Comparison of ENCODE assay signal across 23 cellular contexts in the genomic region with DNA sequence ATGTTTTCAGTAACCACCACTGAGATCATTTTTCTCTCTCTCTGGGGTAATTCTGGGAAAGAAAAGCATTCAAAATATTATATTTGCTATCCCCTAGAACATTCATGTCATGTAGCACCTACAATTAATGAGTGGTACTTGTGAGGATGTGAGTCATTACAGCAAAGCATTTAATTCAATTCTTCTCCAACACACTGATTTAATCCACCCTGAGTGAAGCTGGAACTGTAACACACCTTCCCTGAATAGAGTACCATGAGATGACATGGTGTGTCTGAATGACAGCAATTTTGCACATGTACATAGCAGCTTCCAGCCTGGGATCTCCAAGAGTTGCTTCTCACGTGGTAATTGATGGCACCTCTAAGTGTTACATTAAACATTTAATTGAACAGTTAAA.
A peak's percentile ranks its signal among the peaks of the same experiment; 100 is the strongest.
DNase-seq lines count a peak whose midpoint lies in the region; ATAC-seq, FAIRE-seq and TF ChIP-seq lines count a peak whose summit lies in the region.
"Had no signal": no experiment of that assay in that cellular context is flagged by ENCODE, and none has a peak within 500 bp of the region (broad histone marks: within the 10 kb centered on the region; RNA-seq: fewer than 3 reads in every experiment).

No MANE protein-coding gene starts in this region.

- H3K27ac ChIP-seq in heart left ventricle, result no peak overlapping the region

- ATAC-seq in left cardiac atrium (peak; percentile 67 to 84), heart left ventricle (no peak), left colon (no peak)
- ATAC-seq: HepG2, K562 had no signal

- H3K36me3 ChIP-seq in heart left ventricle (no peaks in the 10 kb centered on the region), bronchial epithelial cell (ENCODE audit: control insufficient read depth, insufficient read depth, low read length) (no peaks in the 10 kb centered on the region)
- H3K36me3 ChIP-seq: MG63 had no signal

- intact Hi-C loops in left cardiac atrium (cut with DNase I) (no loop called here), heart left ventricle (cut with DNase I) (no loop called here), left colon (cut with DNase I, micrococcal nuclease) (no loop called here)

- peaks cover 0 to 5% (median 0%) of the 10 kb centered on the region in 12 donors for H3K9me3 ChIP-seq in heart left ventricle

- no peak for DNase-seq in left cardiac atrium
- DNase-seq in heart left ventricle, result no peak
- peak; percentile 44 for DNase-seq in bronchial epithelial cell (ENCODE audit: low read depth)
- peak; percentile 23 for DNase-seq in kidney tubule cell (ENCODE audit: low spot score)
- DNase-seq in left colon, result no peak
- no peak for DNase-seq in ecto neural progenitor cell (ENCODE audit: low spot score)
- no peak for DNase-seq in pons (ENCODE audit: low spot score)
- DNase-seq: CD4-positive, alpha-beta T cell; COR-L47; H9; HFFc6; MG63; NCI-H146; NCI-H2029; NCI-H2171; NCI-H345; NCI-H524; NCI-H774; Right ventricle myocardium superior had no signal

- H3K4me3 ChIP-seq in heart left ventricle, result no peak overlapping the region
- no peak overlapping the region for H3K4me3 ChIP-seq in bronchial epithelial cell (ENCODE audit: low read depth, low read length)
- H3K4me3 ChIP-seq: K562, MG63 had no signal

- WGBS in heart left ventricle, 4 donors, result 57 to 67% (median 63%) methylated on average over 1 of the region's 1 CpG

- H3K27me3 ChIP-seq in heart left ventricle (no peaks in the 10 kb centered on the region), bronchial epithelial cell (ENCODE audit: control insufficient read depth, insufficient read depth, low read length) (no peaks in the 10 kb centered on the region)
- H3K27me3 ChIP-seq: MG63 had no signal

- TF ChIP-seq POLR2A in heart left ventricle (IDR thresholded peaks at IDR 0.05), result no peak

- H3K4me1 ChIP-seq in heart left ventricle, result no peaks in the 10 kb centered on the region

- no peak for TF ChIP-seq CTCF in heart left ventricle (IDR thresholded peaks at IDR 0.05)
- no peak for TF ChIP-seq CTCF in bronchial epithelial cell (IDR thresholded peaks at IDR 0.05; ENCODE audit: insufficient read depth, low read length, severe bottlenecking)

- FAIRE-seq in bronchial epithelial cell (lab: Jason Lieb, UNC), result peak; percentile 32
- FAIRE-seq: GM12891, HepG2, K562, RCC 7860 had no signal

Comparison
In these comparisons a context has a peak if more than half of its experiments do, and no peak if none do; other contexts are left out.
1. ATAC-seq: peak in left cardiac atrium (2 of 2); none in heart left ventricle (0 of 4) and left colon (single experiment).
2. DNase-seq: peak in bronchial epithelial cell (single experiment) and kidney tubule cell (single experiment); none in left cardiac atrium (single experiment), heart left ventricle (0 of 5), left colon (0 of 2), ecto neural progenitor cell (single experiment) and pons (single experiment).